8 cellular contexts compared by ENCODE assay signal in the genomic region with DNA sequence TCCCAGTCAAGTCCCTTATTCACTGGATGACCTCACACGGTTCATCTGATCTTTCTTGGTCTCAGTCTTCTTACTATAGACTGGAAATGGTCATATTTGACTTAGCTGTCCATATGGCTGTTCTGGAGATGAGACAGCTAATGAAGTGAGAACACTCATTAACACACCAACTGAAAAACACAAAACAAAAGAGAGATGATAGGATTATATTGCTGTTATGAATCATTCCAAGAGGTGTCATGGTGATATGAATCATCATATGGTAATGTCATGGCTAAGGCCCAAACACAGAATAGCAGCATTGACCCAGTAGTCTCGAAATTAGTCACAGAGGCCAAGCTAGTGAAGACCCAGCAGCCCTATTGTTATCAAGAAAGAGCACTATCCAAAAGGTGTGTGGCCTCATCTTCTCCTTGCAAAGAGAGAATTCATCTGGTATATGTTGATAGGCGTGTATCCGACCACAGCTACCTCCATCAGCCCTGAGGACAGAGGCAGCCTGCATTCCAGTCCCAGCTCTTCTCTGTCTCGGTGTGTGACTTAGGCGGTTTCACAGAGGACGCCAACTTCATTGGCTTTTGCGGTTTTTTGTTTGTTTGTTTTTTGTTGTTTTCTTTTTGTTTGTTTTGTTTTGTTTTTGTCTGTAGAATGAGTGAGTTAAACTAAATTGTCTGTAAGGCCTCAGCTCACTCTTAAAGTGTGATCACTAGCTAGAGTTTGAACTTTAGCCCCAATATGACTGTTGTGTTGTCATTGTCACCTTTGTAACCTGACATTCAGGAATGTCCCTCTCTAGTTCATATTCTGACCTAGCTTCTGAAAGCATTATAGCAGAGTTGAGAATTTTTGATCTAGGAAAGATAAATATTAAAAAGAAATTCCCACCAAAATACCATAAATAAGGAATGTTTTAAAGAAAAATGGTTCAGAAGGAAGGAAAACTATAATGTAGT.
DNase-seq lines count a peak whose midpoint lies in the region; ATAC-seq and TF ChIP-seq lines count a peak whose summit lies in the region.

No MANE protein-coding gene starts in this region.

- H3K4me3 ChIP-seq in mammary epithelial cell (replicated peaks in 1 of 3; ENCODE audit: insufficient read depth in 1 of 3, low read depth in 2 of 3, low read length in 3 of 3) (no peak overlapping the region), psoas muscle (no peak overlapping the region)

- no peaks in the 10 kb centered on the region for H3K36me3 Mint-ChIP-seq in endothelial cell (ENCODE audit: low read depth, unreplicated experiment)

- DNase-seq in NCI-H460 (ENCODE audit: extremely low read depth, low read depth) (peak; percentile 43), mammary epithelial cell (peak; percentile 88), psoas muscle (no peak), endothelial cell (ENCODE audit: low spot score) (no peak), SHP77 treated with DMSO at 0.1 percent for 48 hours (lab: John Stamatoyannopoulos, UW) (no peak)
- DNase-seq in NK-92 treated with Interleukin-12 subunit alpha and Interleukin-12 subunit beta, amount 100 ng/mL, for 24 hours (lab: John Stamatoyannopoulos, UW), result no peak

- H3K27ac Mint-ChIP-seq in endothelial cell (ENCODE audit: unreplicated experiment), result no peak overlapping the region

- in situ Hi-C loops in mammary epithelial cell (cut with MboI; ENCODE audit: low sequenced_read_pairs in 2 of 2), result no loop called here

- H3K9me3 ChIP-seq in mammary epithelial cell (replicated peaks; ENCODE audit: insufficient read depth, low read length), result no peaks in the 10 kb centered on the region
- H3K9me3 ChIP-seq in psoas muscle, result no peaks in the 10 kb centered on the region

- H3K9ac ChIP-seq in mammary epithelial cell (ENCODE audit: insufficient read depth, low read length), result no peak overlapping the region

- no peaks in the 10 kb centered on the region for H4K20me1 ChIP-seq in mammary epithelial cell (ENCODE audit: insufficient read depth, low read length)

- H3K4me1 ChIP-seq in mammary epithelial cell (ENCODE audit: insufficient read depth, low read length) (peaks cover 17% of the 10 kb centered on the region), psoas muscle (peaks cover 46% of the 10 kb centered on the region)

- H3K27ac ChIP-seq in mammary epithelial cell (ENCODE audit: insufficient read depth, low read depth, low read length), result peak overlapping the region; percentile 50
- peak overlapping the region; percentile 81 for H3K27ac ChIP-seq in psoas muscle

- no peak overlapping the region for H3K4me2 ChIP-seq in mammary epithelial cell (ENCODE audit: insufficient read depth, low read depth, low read length)

- no peak overlapping the region for H3K4me3 Mint-ChIP-seq in endothelial cell (ENCODE audit: unreplicated experiment)

- ATAC-seq in GM18511 (IDR thresholded peaks at IDR 0.05; ENCODE audit: unreplicated experiment), result peak; percentile 98
- ATAC-seq in HG02642 (IDR thresholded peaks at IDR 0.05; ENCODE audit: poor library complexity, unreplicated experiment), result peak; percentile 98
- peak; percentile 82 to 86 (median 86) for ATAC-seq in psoas muscle

- H3K36me3 ChIP-seq in mammary epithelial cell (ENCODE audit: insufficient read depth, low read length) (no peaks in the 10 kb centered on the region), psoas muscle (ENCODE audit: insufficient read depth in 1 of 2, low read depth in 1 of 2) (no peaks in the 10 kb centered on the region)

- intact Hi-C loops in mammary epithelial cell (cut with micrococcal nuclease) (no loop called here), psoas muscle (cut with DNase I) (loop anchor here in 1 of 2 donors (5.0 kb wide), 2 partner anchors 32 to 48 kb away; no protein-coding TSS in a partner anchor)

- CTCF ChIA-PET in mammary epithelial cell (lab: Charles Lee; ENCODE audit: low non-redundant PET), result no interaction called here

- no TSS peak for BruUV-seq in mammary epithelial cell (replicated peaks; lab: Mats Ljungman, UMichigan)

- no peaks in the 10 kb centered on the region for H3K27me3 Mint-ChIP-seq in endothelial cell (ENCODE audit: unreplicated experiment)

- WGBS in mammary epithelial cell (ENCODE audit: low coverage, missing lambda C conversion rate), result 53% methylated on average over 8 of the region's 8 CpGs
- 82 to 88% (median 82%) methylated on average over 8 of the region's 8 CpGs for WGBS in psoas muscle, 3 donors

- dilution Hi-C loops in mammary epithelial cell (cut with HindIII; ENCODE audit: low sequenced_read_pairs), result no loop called here

- no peaks in the 10 kb centered on the region for H3K9me3 Mint-ChIP-seq in endothelial cell (ENCODE audit: unreplicated experiment)

- H3K27me3 ChIP-seq in mammary epithelial cell (ENCODE audit: insufficient read depth, low read length) (no peaks in the 10 kb centered on the region), psoas muscle (ENCODE audit: insufficient read depth in 3 of 3, low read length in 2 of 3) (no peaks in the 10 kb centered on the region)

- no peak for TF ChIP-seq CTCF in mammary epithelial cell (conservative IDR thresholded peaks at IDR 0.05 in 1 of 2, IDR thresholded peaks at IDR 0.05 in 1 of 2; ENCODE audit: extremely low read depth in 1 of 2, insufficient read depth in 1 of 2, low read depth in 1 of 2, low read length in 2 of 2)
- TF ChIP-seq CTCF in psoas muscle (IDR thresholded peaks at IDR 0.05), result no peak
- TF ChIP-seq CTCF in endothelial cell (IDR thresholded peaks at IDR 0.05; ENCODE audit: unreplicated experiment), result no peak

- no peak overlapping the region for H2AFZ ChIP-seq in mammary epithelial cell (ENCODE audit: low read depth, low read length)

- no peaks in the 10 kb centered on the region for H3K79me2 ChIP-seq in mammary epithelial cell (ENCODE audit: insufficient read depth, low read length)

- H3K4me1 Mint-ChIP-seq in endothelial cell (ENCODE audit: unreplicated experiment), result peaks cover 2% of the 10 kb centered on the region

Comparison
In these comparisons a context has a peak if more than half of its experiments do, and no peak if none do; other contexts are left out.
1. DNase-seq: peak in NCI-H460 (single experiment) and mammary epithelial cell (single experiment); none in psoas muscle (0 of 2), endothelial cell (single experiment), NK-92 treated with Interleukin-12 subunit alpha and Interleukin-12 subunit beta, amount 100 ng/mL, for 24 hours (single experiment) and SHP77 treated with DMSO at 0.1 percent for 48 hours (single experiment).
2. Peak in every context shown above with its lines, with median percentiles within 50 percentile points of each other: ATAC-seq.